1 cellular context compared by ENCODE assay signal in the genomic region with DNA sequence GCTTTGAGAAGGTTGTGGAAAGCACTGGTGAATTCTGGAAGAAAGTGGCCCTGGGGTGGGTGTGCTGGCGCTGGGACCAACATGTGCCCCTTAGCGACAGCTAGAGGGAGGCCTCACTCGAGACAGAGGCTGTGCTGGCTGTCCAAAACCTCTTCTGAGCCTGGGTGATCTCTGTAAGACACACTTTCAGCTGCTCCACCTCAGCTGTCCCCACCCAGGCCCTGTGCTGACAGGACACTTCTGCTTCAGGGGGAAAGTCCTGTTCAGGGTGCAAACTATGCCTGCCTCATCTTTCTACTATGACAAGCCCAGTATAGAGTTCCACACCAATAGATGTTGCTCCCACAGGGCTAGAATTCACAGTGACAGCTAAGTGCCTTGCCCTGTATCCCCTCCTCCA.
TF ChIP-seq lines count a peak whose summit lies in the region.

No MANE protein-coding gene starts in this region.

TF ChIP-seq in WTC11, 78 proteins besides CTCF, POLR2A, EP300 and RAD21 (continued from another document):
- TF ChIP-seq, protein P1, sequence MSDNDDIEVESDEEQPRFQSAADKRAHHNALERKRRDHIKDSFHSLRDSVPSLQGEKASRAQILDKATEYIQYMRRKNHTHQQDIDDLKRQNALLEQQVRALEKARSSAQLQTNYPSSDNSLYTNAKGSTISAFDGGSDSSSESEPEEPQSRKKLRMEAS (CRISPR knock-in tag; IDR thresholded peaks at IDR 0.05) = no peak
- TF ChIP-seq, protein P2, sequence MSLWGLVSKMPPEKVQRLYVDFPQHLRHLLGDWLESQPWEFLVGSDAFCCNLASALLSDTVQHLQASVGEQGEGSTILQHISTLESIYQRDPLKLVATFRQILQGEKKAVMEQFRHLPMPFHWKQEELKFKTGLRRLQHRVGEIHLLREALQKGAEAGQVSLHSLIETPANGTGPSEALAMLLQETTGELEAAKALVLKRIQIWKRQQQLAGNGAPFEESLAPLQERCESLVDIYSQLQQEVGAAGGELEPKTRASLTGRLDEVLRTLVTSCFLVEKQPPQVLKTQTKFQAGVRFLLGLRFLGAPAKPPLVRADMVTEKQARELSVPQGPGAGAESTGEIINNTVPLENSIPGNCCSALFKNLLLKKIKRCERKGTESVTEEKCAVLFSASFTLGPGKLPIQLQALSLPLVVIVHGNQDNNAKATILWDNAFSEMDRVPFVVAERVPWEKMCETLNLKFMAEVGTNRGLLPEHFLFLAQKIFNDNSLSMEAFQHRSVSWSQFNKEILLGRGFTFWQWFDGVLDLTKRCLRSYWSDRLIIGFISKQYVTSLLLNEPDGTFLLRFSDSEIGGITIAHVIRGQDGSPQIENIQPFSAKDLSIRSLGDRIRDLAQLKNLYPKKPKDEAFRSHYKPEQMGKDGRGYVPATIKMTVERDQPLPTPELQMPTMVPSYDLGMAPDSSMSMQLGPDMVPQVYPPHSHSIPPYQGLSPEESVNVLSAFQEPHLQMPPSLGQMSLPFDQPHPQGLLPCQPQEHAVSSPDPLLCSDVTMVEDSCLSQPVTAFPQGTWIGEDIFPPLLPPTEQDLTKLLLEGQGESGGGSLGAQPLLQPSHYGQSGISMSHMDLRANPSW (CRISPR knock-in tag; conservative IDR thresholded peaks at IDR 0.05; ENCODE audit: low read depth) = no peak
- no peak for TF ChIP-seq FOXJ3 (CRISPR knock-in tag; IDR thresholded peaks at IDR 0.05; ENCODE audit: borderline replicate concordance)
